Comparison of ENCODE assay signal across 12 cellular contexts in the genomic region with DNA sequence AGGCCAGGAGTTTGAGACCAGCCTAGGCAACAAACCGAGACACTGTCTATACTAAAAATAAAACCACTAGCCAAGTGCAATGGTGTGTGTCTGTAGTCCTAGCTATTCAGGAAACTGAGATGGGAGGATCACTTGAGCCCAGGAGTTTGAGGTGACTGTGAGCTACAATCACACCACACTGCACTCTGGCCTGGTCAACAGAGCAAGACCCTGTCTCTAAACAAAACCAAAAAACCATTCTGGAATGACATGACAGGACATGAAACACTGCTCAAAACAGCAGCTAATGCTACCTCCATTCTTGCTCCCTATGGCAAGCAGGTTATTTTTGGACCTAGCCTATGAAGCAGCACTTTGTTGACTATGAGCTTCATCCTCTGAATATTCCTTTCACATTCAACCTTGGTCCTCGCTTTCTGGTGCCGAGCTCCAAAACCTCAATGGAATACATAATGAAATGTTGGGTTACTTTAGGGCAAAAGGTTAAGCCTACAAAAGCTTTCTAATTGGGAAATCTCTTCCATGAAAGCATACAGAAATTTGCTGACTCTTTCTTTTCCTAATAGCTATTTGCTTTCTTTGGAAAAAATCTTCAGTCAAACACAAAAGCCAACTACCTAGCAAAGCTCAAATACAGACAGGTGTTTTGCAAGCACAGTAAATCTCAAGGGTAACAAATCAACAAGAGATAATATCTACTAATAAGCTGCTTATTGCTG. TPM values are rescaled to one million over a fixed set of nuclear protein-coding genes. Genes with fewer than 3 reads are reported as not detected.
A peak's percentile ranks its signal among the peaks of the same experiment; 100 is the strongest.
DNase-seq lines count a peak whose midpoint lies in the region; ATAC-seq, FAIRE-seq and TF ChIP-seq lines count a peak whose summit lies in the region.
"Had no signal": no experiment of that assay in that cellular context is flagged by ENCODE, and none has a peak within 500 bp of the region (broad histone marks: within the 10 kb centered on the region; RNA-seq: fewer than 3 reads in every experiment).

No MANE protein-coding gene starts in this region.

- peak overlapping the region; percentile 46 for H3K27ac Mint-ChIP-seq in neural progenitor cell

- BruUV-seq in GM12878 (replicated peaks; lab: Mats Ljungman, UMichigan) = no TSS peak

- POLR2A ChIA-PET in GM12878 (lab: Charles Lee) = interaction anchor here (0.8 to 2.2 kb wide), 8 partner anchors 10 to 223 kb away, joined by 3 to 13 read pairs (median 3); no protein-coding TSS in a partner anchor

- 47% methylated on average over 3 of the region's 3 CpGs for WGBS in GM12878 (ENCODE audit: insufficient coverage, insufficient replicate concordance, low lambda C conversion rate, missing lambda C conversion rate)
- 77% methylated on average over 3 of the region's 3 CpGs for WGBS in prostate gland

- no peak for FAIRE-seq in GM12878 (lab: Jason Lieb, UNC)

- peaks cover 8% of the 10 kb centered on the region for H3K36me3 Mint-ChIP-seq in neural progenitor cell

- CTCF ChIA-PET in GM12878 (lab: Yijun Ruan, JAX) = interaction anchor here (0.6 to 2.3 kb wide), 16 partner anchors 12 to 1997 kb away, joined by 3 to 10 read pairs (median 4); no protein-coding TSS in a partner anchor

- intact Hi-C loops in GM12878 (cut with micrococcal nuclease; ENCODE audit: unreplicated experiment) (loop anchor here (1.0 to 5.0 kb wide), 3 partner anchors 14 to 55 kb away; no protein-coding TSS in a partner anchor), tibial artery (cut with DNase I; ENCODE audit: low total_unique reads) (no loop called here), prostate gland (cut with DNase I) (no loop called here)

- H3K9ac ChIP-seq in GM12878 (ENCODE audit: control insufficient read depth, insufficient read depth, low read length) (no peak overlapping the region), neural progenitor cell (no peak overlapping the region)

- H3K4me1 ChIP-seq in GM12878 (ENCODE audit: control insufficient read depth, insufficient read depth, low read length) (peaks cover 42% of the 10 kb centered on the region), neural progenitor cell (peaks cover 13% of the 10 kb centered on the region), tibial artery (peaks cover 0 to 67% (median 33%) of the 10 kb centered on the region in 4 donors), prostate gland (replicated peaks) (no peaks in the 10 kb centered on the region)

- RAD21 ChIA-PET in GM12878 (lab: Charles Lee; ENCODE audit: unreplicated experiment) = interaction anchor here (0.7 to 3.1 kb wide), 9 partner anchors 12 to 154 kb away, joined by 3 to 22 read pairs (median 5); no protein-coding TSS in a partner anchor

- H3K79me2 ChIP-seq in GM12878 (ENCODE audit: control insufficient read depth, insufficient read depth, low read length) (peaks cover 65% of the 10 kb centered on the region), neural progenitor cell (ENCODE audit: low read depth) (peaks cover 99% of the 10 kb centered on the region)

- no peak for TF ChIP-seq EP300 in GM12878 (IDR thresholded peaks at IDR 0.05; ENCODE audit: borderline replicate concordance in 1 of 2, control insufficient read depth in 1 of 2, low read depth in 2 of 2, low read length in 2 of 2)

- H3K4me3 Mint-ChIP-seq in neural progenitor cell = no peak overlapping the region

- H3K27ac ChIP-seq in GM12878 (ENCODE audit: control insufficient read depth, insufficient read depth) (peak overlapping the region; percentile 4), neural progenitor cell (peak overlapping the region; percentile 40), tibial artery (no peak overlapping the region), prostate gland (no peak overlapping the region)

- H3F3A ChIP-seq in neural progenitor cell (ENCODE audit: low read depth) = peaks cover 15% of the 10 kb centered on the region

- H3K9me3 ChIP-seq in GM12878 (replicated peaks; ENCODE audit: control insufficient read depth, insufficient read depth, low read length) (no peaks in the 10 kb centered on the region), neural progenitor cell (ENCODE audit: low read depth) (peaks cover 3% of the 10 kb centered on the region), tibial artery (no peaks in the 10 kb centered on the region), prostate gland (no peaks in the 10 kb centered on the region)

- H3K9me3 Mint-ChIP-seq in neural progenitor cell = peaks cover 4% of the 10 kb centered on the region

- H3K4me1 Mint-ChIP-seq in neural progenitor cell = peaks cover 19% of the 10 kb centered on the region

- DNase-seq in NCI-H1092 (lab: John Stamatoyannopoulos, UW) (peak; percentile 25), GM12878 (ENCODE audit: low read depth, low spot score) (peak; percentile 57), neural progenitor cell (ENCODE audit: low spot score) (no peak), tibial artery (no peak), prostate gland (ENCODE audit: low spot score) (no peak)
- DNase-seq: activated gamma-delta T cell treated with Interleukin-2 at 50 U/mL for 16 hours; NCI-H2029; stimulated activated naive CD4-positive, alpha-beta T cell treated with Interleukin-2 at 50 U/mL for 16 hours; T-helper 9 cell had no signal

- no peaks in the 10 kb centered on the region for H3K27me3 ChIP-seq in GM12878 (replicated peaks in 1 of 2; ENCODE audit: control insufficient read depth in 2 of 2, insufficient read depth in 2 of 2, low read length in 1 of 2)
- H3K27me3 ChIP-seq in neural progenitor cell = no peaks in the 10 kb centered on the region
- H3K27me3 ChIP-seq in tibial artery = no peaks in the 10 kb centered on the region
- H3K27me3 ChIP-seq in prostate gland (replicated peaks; ENCODE audit: insufficient read depth) = no peaks in the 10 kb centered on the region

- in situ Hi-C loops in GM12878 (cut with MboI) = no loop called here

- peak overlapping the region; percentile 85 for H3K4me2 ChIP-seq in GM12878 (ENCODE audit: control insufficient read depth, insufficient read depth)
- peak overlapping the region; percentile 35 for H3K4me2 ChIP-seq in neural progenitor cell

- TF ChIP-seq POLR2A in GM12878 (IDR thresholded peaks at IDR 0.05; ENCODE audit: low read depth, low read length) = no peak
- no peak for TF ChIP-seq POLR2A in prostate gland (IDR thresholded peaks at IDR 0.05)

- SMC1A ChIA-PET in GM12878 (lab: Charles Lee; ENCODE audit: uncharacterized antibody, unreplicated experiment) = interaction anchor here (0.6 to 7.3 kb wide), 22 partner anchors 12 to 976 kb away, joined by 3 to 73 read pairs (median 4); a partner anchor contains a TSS

- no peaks in the 10 kb centered on the region for H4K20me1 ChIP-seq in GM12878 (ENCODE audit: control insufficient read depth, insufficient read depth)
- peaks cover 16% of the 10 kb centered on the region for H4K20me1 ChIP-seq in neural progenitor cell (ENCODE audit: low read depth)

- TF ChIP-seq RAD21 in GM12878 (IDR thresholded peaks at IDR 0.05; ENCODE audit: insufficient read depth, low read depth, low read length) = no peak

- peak overlapping the region; percentile 28; the same call in 1 of the 2 replicates for H3K4me3 ChIP-seq in GM12878
- no peak overlapping the region for H3K4me3 ChIP-seq in neural progenitor cell
- H3K4me3 ChIP-seq in tibial artery = no peak overlapping the region
- H3K4me3 ChIP-seq in prostate gland = no peak overlapping the region

- H3K27me3 Mint-ChIP-seq in neural progenitor cell (ENCODE audit: insufficient read depth, low read depth) = no peaks in the 10 kb centered on the region

- H3K36me3 ChIP-seq in GM12878 (ENCODE audit: control insufficient read depth in 2 of 2, insufficient read depth in 2 of 2, low read length in 1 of 2) = no peaks in the 10 kb centered on the region
- no peaks in the 10 kb centered on the region for H3K36me3 ChIP-seq in neural progenitor cell
- H3K36me3 ChIP-seq in tibial artery = no peaks in the 10 kb centered on the region
- no peaks in the 10 kb centered on the region for H3K36me3 ChIP-seq in prostate gland

- no peak overlapping the region for H2AFZ ChIP-seq in GM12878 (ENCODE audit: control insufficient read depth, low read depth, low read length)
- H2AFZ ChIP-seq in neural progenitor cell (replicated peaks) = no peak overlapping the region

- no peak for TF ChIP-seq CTCF in GM12878 (IDR thresholded peaks at IDR 0.05 in 2 of 3, conservative IDR thresholded peaks at IDR 0.05 in 1 of 3; ENCODE audit: control insufficient read depth in 2 of 3, extremely low read depth in 1 of 3, insufficient read depth in 1 of 3, low read depth in 3 of 3, low read length in 3 of 3)
- TF ChIP-seq CTCF in neural progenitor cell (IDR thresholded peaks at IDR 0.05) = no peak
- no peak for TF ChIP-seq CTCF in tibial artery (IDR thresholded peaks at IDR 0.05)
- TF ChIP-seq CTCF in prostate gland (IDR thresholded peaks at IDR 0.05) = no peak

- peak; percentile 49 for ATAC-seq in GM18870 (IDR thresholded peaks at IDR 0.05; ENCODE audit: unreplicated experiment)
- ATAC-seq in GM12878 = peak; percentile 57
- ATAC-seq in GM21526 (IDR thresholded peaks at IDR 0.05; ENCODE audit: low FRiP score, unreplicated experiment) = no peak
- ATAC-seq in HG03139 (IDR thresholded peaks at IDR 0.05; ENCODE audit: unreplicated experiment) = no peak

TF ChIP-seq in GM12878, 131 proteins besides CTCF, POLR2A, EP300 and RAD21 (continues in another document):
- TF ChIP-seq SMC3 (IDR thresholded peaks at IDR 0.05; ENCODE audit: borderline replicate concordance, low read length) = no peak
- TF ChIP-seq IKZF2 (IDR thresholded peaks at IDR 0.05) = peak in 1 of 2 experiments; percentile 27; a peak in 1 of 4 replicates
- peak; percentile 71 for TF ChIP-seq RUNX3 (IDR thresholded peaks at IDR 0.05; ENCODE audit: low read length)

RNA-seq across cellular contexts. Expression of a gene that starts 21.1 kb away (rescaled TPM):
- total RNA-seq in GM12878 (2013; cell fraction: nucleolus; rRNA removed) = 171 and 172 TPM in 2 replicates
- total RNA-seq in GM12878 (2014; rRNA removed) = 13.2 and 15.6 TPM in 2 replicates
- 10.7 and 12.1 TPM in 2 replicates for total RNA-seq in GM12878 (2014; rRNA removed; fragmentation: Illumina TruSeq; extraction: Trizol)
- 24.5 and 31.9 TPM in 2 replicates for total RNA-seq in GM12878 (2021)
- polyA plus RNA-seq in GM12878 (2011; ENCODE audit: low read depth) = 10.1 TPM
- polyA plus RNA-seq in GM12878 (2011; rRNA removed) = 10.4 and 11.4 TPM in 2 replicates
- polyA plus RNA-seq in GM12878 (2011; cell fraction: cytosol; rRNA removed) = 12.4 and 14.7 TPM in 2 replicates
- polyA plus RNA-seq in GM12878 (2011; cell fraction: nucleus; rRNA removed) = 43.4 and 58.1 TPM in 2 replicates
- polyA plus RNA-seq in GM12878 (2012) = 12.7 and 13.7 TPM in 2 replicates
- polyA plus RNA-seq in GM12878 (2014; fragmentation: Illumina TruSeq; extraction: Trizol) = 14.5 and 16.9 TPM in 2 replicates
- 1 to 10 TPM; 2.5 to 2.6 TPM for polyA plus RNA-seq in GM12878 (2014; fragmentation: Nextera tagmentation; extraction: Ambion mirVana)
- 14.8 and 15.4 TPM in 2 replicates for polyA plus RNA-seq in GM12878 (2014; rRNA removed)
- 10 to 100 TPM in 1 of 2 experiments, 1 to 10 TPM in 1; 2.5 to 10.8 TPM for polyA plus RNA-seq in GM12878 (2016; fragmentation: Nextera tagmentation; extraction: Ambion mirVana)
- 34.7 and 37.3 TPM in 2 replicates for polyA minus RNA-seq in GM12878 (2011; rRNA and poly(A)+ RNA removed)
- 14.4 and 16.5 TPM in 2 replicates for polyA minus RNA-seq in GM12878 (2011; cell fraction: cytosol; rRNA and poly(A)+ RNA removed)
- polyA minus RNA-seq in GM12878 (2011; cell fraction: nucleus; rRNA and poly(A)+ RNA removed) = 44.2 and 64.9 TPM in 2 replicates
- total RNA-seq in neural progenitor cell (ENCODE audit: low replicate concordance) = 19.7 and 24.4 TPM in 2 replicates
- 10 to 100 TPM; 26.2 to 77.6 TPM for total RNA-seq in prostate gland

Comparison
In these comparisons a context has a peak if more than half of its experiments do, and no peak if none do; other contexts are left out.
1. ATAC-seq: peak in GM18870 (single experiment) and GM12878 (single experiment); none in GM21526 (single experiment) and HG03139 (single experiment).
2. DNase-seq: peak in NCI-H1092 (single experiment) and GM12878 (single experiment); none in neural progenitor cell (single experiment), tibial artery (0 of 2) and prostate gland (single experiment).
3. H3K27ac ChIP-seq: peak in GM12878 (single experiment) and neural progenitor cell (single experiment); none in tibial artery (0 of 2) and prostate gland (0 of 2).